In genomic region chr1:175270361-175270760, GRCh38 we compare ENCODE assay signal across 32 cellular contexts.
DNase-seq lines count a peak whose midpoint lies in the region; ATAC-seq, FAIRE-seq and TF ChIP-seq lines count a peak whose summit lies in the region.
"Had no signal": no experiment of that assay in that cellular context is flagged by ENCODE, and none has a peak within 500 bp of the region (broad histone marks: within the 10 kb centered on the region; RNA-seq: fewer than 3 reads in every experiment).

No MANE protein-coding gene starts in this region.

- ATAC-seq in GM21619 (IDR thresholded peaks at IDR 0.05; ENCODE audit: unreplicated experiment) = no peak
- ATAC-seq: CD8-positive, alpha-beta T cell; GM12878; GM23338; PC-3 had no signal

- H3K4me2 ChIP-seq in endothelial cell of umbilical vein (ENCODE audit: insufficient read depth, low read length) (no peak overlapping the region), mesendoderm (ENCODE audit: low read length) (no peak overlapping the region)
- H3K4me2 ChIP-seq: GM23338 had no signal

- H3K36me3 ChIP-seq in endothelial cell of umbilical vein (ENCODE audit: control insufficient read depth in 2 of 2, extremely low read depth in 1 of 2, insufficient read depth in 2 of 2, low read length in 2 of 2) (no peaks in the 10 kb centered on the region), mesendoderm (ENCODE audit: control insufficient read depth, insufficient read depth, low read length) (no peaks in the 10 kb centered on the region)

- no peaks in the 10 kb centered on the region for H3K36me3 Mint-ChIP-seq in activated naive CD4-positive, alpha-beta T cell treated with anti-CD3 and anti-CD28 coated beads, Interleukin-2, amount 50 U/mL, for 24 hours
- H3K36me3 Mint-ChIP-seq: CD8-positive, alpha-beta T cell had no signal

- DNase-seq in activated naive CD4-positive, alpha-beta T cell treated with Interleukin-2 at 50 U/mL for 16 hours = no peak
- DNase-seq in NCI-H460 (ENCODE audit: extremely low read depth, low read depth) (peak; percentile 46), endothelial cell of umbilical vein (ENCODE audit: low read depth, low spot score) (peak; percentile 27), mesendoderm (no peak), Kasumi-1 (lab: John Stamatoyannopoulos, UW) (no peak)
- no peak for DNase-seq in stimulated activated CD4-positive, alpha-beta T cell treated with anti-CD3 and anti-CD28 coated beads, Interleukin-4, amount 100 ng/mL, for 1 hour
- DNase-seq: CD8-positive, alpha-beta T cell; DMS 273 treated with DMSO at 0.1 percent for 48 hours; DMS79; EL; GDM1; H9; HFFc6; IMR-90; KG1; NCI-H1092; NCI-H1417 treated with DMSO at 0.1 percent for 48 hours; NCI-H1694 treated with DMSO at 0.1 percent for 48 hours; NCI-H2171 treated with DMSO at 0.1 percent for 48 hours; NCI-H526; NCI-H82; NK-92 treated with Interleukin-12 subunit alpha and Interleukin-12 subunit beta, amount 100 ng/mL, for 24 hours; PC-3; RPMI8226; SHP77 treated with DMSO at 0.1 percent for 48 hours had no signal

- peak overlapping the region; percentile 18 for H3K27ac Mint-ChIP-seq in activated naive CD4-positive, alpha-beta T cell treated with anti-CD3 and anti-CD28 coated beads, Interleukin-2, amount 50 U/mL, for 24 hours
- H3K27ac Mint-ChIP-seq: B cell; CD8-positive, alpha-beta T cell; GM23338; H9; HFFc6 had no signal

- TF ChIP-seq POLR2A in endothelial cell of umbilical vein (IDR thresholded peaks at IDR 0.05; ENCODE audit: low read depth, low read length) = no peak

- no peaks in the 10 kb centered on the region for H3K27me3 Mint-ChIP-seq in activated naive CD4-positive, alpha-beta T cell treated with anti-CD3 and anti-CD28 coated beads, Interleukin-2, amount 50 U/mL, for 24 hours
- H3K27me3 Mint-ChIP-seq: B cell had no signal

- dilution Hi-C loops in endothelial cell of umbilical vein (cut with MboI; ENCODE audit: extremely low pct_ligation_motif_present, low sequenced_read_pairs) = no loop called here

- H2AK5ac ChIP-seq in mesendoderm (ENCODE audit: low read length) = no peak overlapping the region

- H3K4me1 ChIP-seq in endothelial cell of umbilical vein (ENCODE audit: control insufficient read depth, extremely low read depth, insufficient read depth, low read length) = no peaks in the 10 kb centered on the region
- H3K4me1 ChIP-seq in mesendoderm (ENCODE audit: control insufficient read depth, low read depth, low read length) = peaks cover 2% of the 10 kb centered on the region

- no peak overlapping the region for H2BK120ac ChIP-seq in mesendoderm (ENCODE audit: low read depth, low read length)

- CTCF ChIA-PET in endothelial cell of umbilical vein (lab: Charles Lee) = interaction anchor here (1.3 kb wide), 1 partner anchor 49 kb away, joined by 4 read pairs; no protein-coding TSS in a partner anchor

- no peaks in the 10 kb centered on the region for H3K9me3 ChIP-seq in endothelial cell of umbilical vein (replicated peaks; ENCODE audit: control insufficient read depth, insufficient read depth, low read length)

- no peak overlapping the region for H4K5ac ChIP-seq in mesendoderm (ENCODE audit: low read length)

- H3K18ac ChIP-seq in mesendoderm (ENCODE audit: low read length) = peak overlapping the region; percentile 28

- FAIRE-seq in endothelial cell of umbilical vein (lab: Jason Lieb, UNC) = no peak
- FAIRE-seq: GM12878 had no signal

- no peaks in the 10 kb centered on the region for H3K79me2 ChIP-seq in endothelial cell of umbilical vein (ENCODE audit: control insufficient read depth, insufficient read depth, low read length)
- no peaks in the 10 kb centered on the region for H3K79me2 ChIP-seq in mesendoderm (ENCODE audit: control insufficient read depth, insufficient read depth, low read length)

- no peak overlapping the region for H2BK15ac ChIP-seq in mesendoderm (replicated peaks; ENCODE audit: low read depth)

- H3K4ac ChIP-seq in mesendoderm (ENCODE audit: low read depth, low read length) = no peak overlapping the region

- H3K9me3 Mint-ChIP-seq in activated naive CD4-positive, alpha-beta T cell treated with anti-CD3 and anti-CD28 coated beads, Interleukin-2, amount 50 U/mL, for 24 hours = no peaks in the 10 kb centered on the region
- H3K9me3 Mint-ChIP-seq: CD8-positive, alpha-beta T cell; GM23338; H9 had no signal

- no peak overlapping the region for H3K4me3 Mint-ChIP-seq in activated naive CD4-positive, alpha-beta T cell treated with anti-CD3 and anti-CD28 coated beads, Interleukin-2, amount 50 U/mL, for 24 hours
- H3K4me3 Mint-ChIP-seq: B cell; CD8-positive, alpha-beta T cell; GM23338; H9; HFFc6 had no signal

- H3K27me3 ChIP-seq in endothelial cell of umbilical vein (ENCODE audit: control insufficient read depth in 2 of 2, insufficient read depth in 2 of 2, low read length in 2 of 2) = no peaks in the 10 kb centered on the region
- no peaks in the 10 kb centered on the region for H3K27me3 ChIP-seq in mesendoderm (ENCODE audit: insufficient read depth, low read length, poor library complexity)

- H4K20me1 ChIP-seq in endothelial cell of umbilical vein (replicated peaks; ENCODE audit: control insufficient read depth, extremely low read depth, insufficient read depth, low read length) = no peaks in the 10 kb centered on the region

- WGBS in mesendoderm (ENCODE audit: extremely low coverage, insufficient coverage, low lambda C conversion rate) = no CpG with 5 or more reads among the region's 6 CpGs

- no peak for TF ChIP-seq CTCF in endothelial cell of umbilical vein (IDR thresholded peaks at IDR 0.05; ENCODE audit: extremely low read depth in 1 of 2, insufficient read depth in 1 of 2, low read depth in 1 of 2, low read length in 2 of 2)

- no peak overlapping the region for H4K8ac ChIP-seq in mesendoderm (ENCODE audit: low read depth, low read length)

- H3K4me1 Mint-ChIP-seq in activated naive CD4-positive, alpha-beta T cell treated with anti-CD3 and anti-CD28 coated beads, Interleukin-2, amount 50 U/mL, for 24 hours = peaks cover 9% of the 10 kb centered on the region
- H3K4me1 Mint-ChIP-seq: GM23338 had no signal

- no peaks in the 10 kb centered on the region for H3K79me1 ChIP-seq in mesendoderm (ENCODE audit: low read length)

- POLR2A ChIA-PET in endothelial cell of umbilical vein (lab: Charles Lee) = no interaction called here

- no peak overlapping the region for H3K56ac ChIP-seq in mesendoderm (ENCODE audit: low read length)

- H3K9me1 ChIP-seq in endothelial cell of umbilical vein (replicated peaks; ENCODE audit: control insufficient read depth, extremely low read depth, insufficient read depth, low read length) = no peaks in the 10 kb centered on the region

- H2BK5ac ChIP-seq in mesendoderm (ENCODE audit: low read length) = no peak overlapping the region

- H3K9ac ChIP-seq in endothelial cell of umbilical vein (replicated peaks; ENCODE audit: extremely low read depth, insufficient read depth, low read length) (no peak overlapping the region), mesendoderm (ENCODE audit: low read length) (no peak overlapping the region)

- H3K4me3 ChIP-seq in endothelial cell of umbilical vein (replicated peaks in 1 of 3; ENCODE audit: insufficient read depth in 1 of 3, low read depth in 1 of 3, low read length in 3 of 3) = no peak overlapping the region
- no peak overlapping the region for H3K4me3 ChIP-seq in mesendoderm (ENCODE audit: low read length)
- H3K4me3 ChIP-seq: GM12878, GM23338 had no signal

- intact Hi-C loops in endothelial cell of umbilical vein (cut with micrococcal nuclease) = no loop called here

- BruUV-seq in endothelial cell of umbilical vein (replicated peaks; lab: Mats Ljungman, UMichigan) = no TSS peak

- no peak overlapping the region for H3K23ac ChIP-seq in mesendoderm (ENCODE audit: low read length)

- no peak overlapping the region for H3K27ac ChIP-seq in endothelial cell of umbilical vein (ENCODE audit: insufficient read depth, low read depth, low read length)
- no peak overlapping the region for H3K27ac ChIP-seq in mesendoderm (ENCODE audit: low read depth, low read length)
- H3K27ac ChIP-seq: 22Rv1, C4-2B had no signal

- no peak overlapping the region for H2AFZ ChIP-seq in endothelial cell of umbilical vein (ENCODE audit: low read depth, low read length)
- H2AFZ ChIP-seq: GM23338 had no signal

TF ChIP-seq in endothelial cell of umbilical vein, 7 proteins besides CTCF, POLR2A, EP300 and RAD21:
- TF ChIP-seq MYC (IDR thresholded peaks at IDR 0.05; ENCODE audit: low read depth, low read length) = no peak
- TF ChIP-seq MAX (IDR thresholded peaks at IDR 0.05; ENCODE audit: insufficient read depth, insufficient read length) = no peak
- no peak for TF ChIP-seq POLR2AphosphoS5 (IDR thresholded peaks at IDR 0.05; ENCODE audit: insufficient read depth, low read depth, low read length)
- peak; percentile 63 for TF ChIP-seq GATA2 (IDR thresholded peaks at IDR 0.05; ENCODE audit: insufficient read depth, insufficient read length, low read depth, low read length)
- TF ChIP-seq EZH2 (IDR thresholded peaks at IDR 0.05; ENCODE audit: borderline replicate concordance, low read depth, low read length, severe bottlenecking) = no peak
- TF ChIP-seq FOS (IDR thresholded peaks at IDR 0.05; ENCODE audit: borderline replicate concordance, insufficient read depth, low read length) = no peak

Comparison
In these comparisons a context has a peak if more than half of its experiments do, and no peak if none do; other contexts are left out.
1. DNase-seq: peak in NCI-H460 (single experiment) and endothelial cell of umbilical vein (single experiment); none in activated naive CD4-positive, alpha-beta T cell treated with Interleukin-2 at 50 U/mL for 16 hours (single experiment), mesendoderm (single experiment), Kasumi-1 (0 of 2) and stimulated activated CD4-positive, alpha-beta T cell treated with anti-CD3 and anti-CD28 coated beads, Interleukin-4, amount 100 ng/mL, for 1 hour (single experiment).